ENCODE assay signal across 16 cellular contexts in the genomic region with DNA sequence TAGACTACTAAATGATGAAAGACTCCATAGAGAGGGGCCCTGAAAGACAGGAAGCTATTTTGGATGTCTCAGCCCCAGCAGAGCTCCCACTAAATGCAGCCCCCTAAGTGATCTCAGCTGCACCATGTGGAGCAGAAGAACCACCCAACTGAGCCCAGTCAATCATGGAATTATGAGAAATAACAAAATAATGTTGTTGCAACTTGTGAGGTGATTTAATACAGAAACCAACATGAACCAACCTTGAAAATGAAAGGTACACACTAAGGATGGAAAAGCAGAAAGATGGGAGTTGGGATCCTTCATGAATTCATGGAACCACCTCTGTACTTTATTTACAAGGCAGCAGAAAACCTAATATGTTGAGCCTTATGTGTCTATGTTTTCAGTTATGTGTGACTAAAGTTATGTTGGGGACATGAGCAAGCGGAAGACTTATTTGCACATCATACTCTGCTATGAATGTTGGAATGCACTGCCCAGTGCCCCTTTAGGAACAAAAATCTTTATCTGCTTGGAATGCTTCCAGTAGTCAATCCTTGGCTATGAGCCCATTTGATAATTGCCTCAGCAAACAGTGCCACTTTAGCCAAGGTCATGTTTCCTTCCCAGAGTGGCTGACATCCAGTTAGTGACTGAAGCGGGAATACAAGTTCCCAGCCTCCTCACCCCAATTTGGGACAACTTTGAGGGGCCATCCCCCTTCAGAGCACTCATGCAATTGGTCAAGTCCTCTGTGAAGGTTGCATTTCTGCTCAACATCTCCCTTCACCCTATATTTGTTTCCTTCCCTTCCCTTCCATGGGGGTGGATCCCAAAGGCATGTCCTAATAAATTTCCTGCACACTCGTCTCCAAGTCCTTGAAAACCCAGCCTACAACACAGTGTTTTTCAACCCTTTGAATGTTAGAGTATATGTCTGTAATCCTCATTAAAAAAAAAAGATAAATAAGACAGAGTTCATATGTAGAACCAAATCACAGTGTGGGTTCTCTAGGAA. TPM values are rescaled to one million over a fixed set of nuclear protein-coding genes. Genes with fewer than 3 reads are reported as not detected.
"Had no signal": no experiment of that assay in that cellular context is flagged by ENCODE, and none has a peak within 500 bp of the region (broad histone marks: within the 10 kb centered on the region; RNA-seq: fewer than 3 reads in every experiment).

No MANE protein-coding gene starts in this region.

- H3K9me3 ChIP-seq: neutrophil, testis had no signal

- H3K27ac Mint-ChIP-seq: activated CD4-positive, alpha-beta memory T cell treated with anti-CD3 and anti-CD28 coated beads, Interleukin-2, amount 10 ng/mL, durations not matched to agents 7 days and 5 days; activated naive CD4-positive, alpha-beta T cell treated with anti-CD3 and anti-CD28 coated beads, Interleukin-2, amount 50 U/mL, for 24 hours; memory B cell; natural killer cell had no signal

- DNase-seq: activated CD4-positive, alpha-beta memory T cell treated with anti-CD3 and anti-CD28 coated beads, Interleukin-2, amount 10 ng/mL, durations not matched to agents 7 days and 5 days; activated CD4-positive, alpha-beta T cell treated with anti-CD3 and anti-CD28 coated beads for 4 hours; activated effector memory CD4-positive, alpha-beta T cell treated with anti-CD3 and anti-CD28 coated beads, Interleukin-2, amount 50 U/mL, for 16 hours; activated T-cell treated with anti-CD3 and anti-CD28 coated beads, Interleukin-2, amount 50 U/mL, for 48 hours; left ventricle myocardium inferior; natural killer cell; stimulated activated CD4-positive, alpha-beta T cell treated with anti-CD3 and anti-CD28 coated beads, Interleukin-12 subunit alpha, Interleukin-12 subunit beta, amount 100 ng/mL, for 4 hours; stimulated activated CD4-positive, alpha-beta T cell treated with anti-CD3 and anti-CD28 coated beads, Interleukin-2, amount 100 ng/mL, for 24 hours; stomach; testis; upper lobe of left lung had no signal

- H3K4me3 ChIP-seq: left ventricle myocardium inferior, stomach, testis, upper lobe of left lung had no signal

- H3K36me3 Mint-ChIP-seq: natural killer cell had no signal

- H3K4me1 Mint-ChIP-seq: activated CD4-positive, alpha-beta memory T cell treated with anti-CD3 and anti-CD28 coated beads, Interleukin-2, amount 10 ng/mL, durations not matched to agents 7 days and 5 days; activated naive CD4-positive, alpha-beta T cell treated with anti-CD3 and anti-CD28 coated beads, Interleukin-2, amount 50 U/mL, for 24 hours; natural killer cell had no signal

- ATAC-seq: natural killer cell had no signal

- H3K36me3 ChIP-seq: left ventricle myocardium inferior, neutrophil, upper lobe of left lung had no signal

- H3K4me1 ChIP-seq: left ventricle myocardium inferior, stomach, testis, upper lobe of left lung had no signal

- H3K27ac ChIP-seq: left ventricle myocardium inferior, neutrophil, stomach, testis, upper lobe of left lung had no signal

- H3K9me3 Mint-ChIP-seq: memory B cell, natural killer cell had no signal

- FAIRE-seq: endometrium, islet of Langerhans had no signal

- H3K4me3 Mint-ChIP-seq: activated CD4-positive, alpha-beta memory T cell treated with anti-CD3 and anti-CD28 coated beads, Interleukin-2, amount 10 ng/mL, durations not matched to agents 7 days and 5 days; activated naive CD4-positive, alpha-beta T cell treated with anti-CD3 and anti-CD28 coated beads, Interleukin-2, amount 50 U/mL, for 24 hours; memory B cell; natural killer cell had no signal

- H3K27me3 ChIP-seq: neutrophil, stomach, testis, upper lobe of left lung had no signal

RNA-seq across cellular contexts. Expression of gene SLC13A3, which starts 19.6 kb away (rescaled TPM):
- total RNA-seq: activated CD4-positive, alpha-beta memory T cell treated with anti-CD3 and anti-CD28 coated beads, Interleukin-2, amount 10 ng/mL, durations not matched to agents 7 days and 5 days had no signal

RNA-seq across cellular contexts. Expression of gene SLC2A10, which starts 38.6 kb away (rescaled TPM):
- total RNA-seq: activated CD4-positive, alpha-beta memory T cell treated with anti-CD3 and anti-CD28 coated beads, Interleukin-2, amount 10 ng/mL, durations not matched to agents 7 days and 5 days had no signal
